2 cellular contexts compared by ENCODE assay signal in the genomic region with DNA sequence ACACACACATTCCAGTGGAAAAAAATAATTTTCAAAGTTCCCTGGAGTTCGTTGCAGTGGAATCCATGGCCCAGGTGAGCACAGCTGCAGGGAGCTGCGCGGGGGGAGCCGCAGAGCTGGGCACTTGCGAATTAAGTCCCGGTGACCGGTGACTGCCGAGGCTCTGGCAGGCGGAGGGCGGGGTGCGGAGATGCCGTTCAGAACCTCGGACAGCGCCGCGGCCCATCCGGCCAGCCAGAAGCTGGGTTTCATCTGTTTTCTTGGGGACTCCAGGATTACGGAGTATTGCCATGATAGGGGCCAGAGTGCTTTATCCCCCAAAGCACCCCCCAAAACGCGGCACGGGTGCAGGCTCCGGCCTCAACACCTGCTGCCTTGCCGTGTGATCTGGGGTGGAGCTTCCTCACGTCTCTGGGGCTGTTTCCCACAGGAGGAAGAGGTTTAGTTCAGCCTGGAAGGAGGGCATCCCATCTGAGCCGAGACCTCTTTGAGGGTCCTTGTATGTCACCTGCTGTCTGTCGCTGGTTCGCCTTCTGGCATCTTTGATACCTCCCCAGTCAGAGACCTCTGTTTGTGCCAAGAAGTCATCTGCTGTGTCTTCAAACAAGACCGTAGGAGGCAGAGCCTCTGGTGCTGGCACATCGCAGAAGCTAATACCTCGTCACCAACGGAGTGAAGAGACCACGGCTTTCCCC.
TF ChIP-seq lines count a peak whose summit lies in the region.

No MANE protein-coding gene starts in this region.

TF ChIP-seq in K562, 482 proteins besides CTCF, POLR2A, EP300 and RAD21 (continued from another document and continues in another):
- TF ChIP-seq, protein P1, sequence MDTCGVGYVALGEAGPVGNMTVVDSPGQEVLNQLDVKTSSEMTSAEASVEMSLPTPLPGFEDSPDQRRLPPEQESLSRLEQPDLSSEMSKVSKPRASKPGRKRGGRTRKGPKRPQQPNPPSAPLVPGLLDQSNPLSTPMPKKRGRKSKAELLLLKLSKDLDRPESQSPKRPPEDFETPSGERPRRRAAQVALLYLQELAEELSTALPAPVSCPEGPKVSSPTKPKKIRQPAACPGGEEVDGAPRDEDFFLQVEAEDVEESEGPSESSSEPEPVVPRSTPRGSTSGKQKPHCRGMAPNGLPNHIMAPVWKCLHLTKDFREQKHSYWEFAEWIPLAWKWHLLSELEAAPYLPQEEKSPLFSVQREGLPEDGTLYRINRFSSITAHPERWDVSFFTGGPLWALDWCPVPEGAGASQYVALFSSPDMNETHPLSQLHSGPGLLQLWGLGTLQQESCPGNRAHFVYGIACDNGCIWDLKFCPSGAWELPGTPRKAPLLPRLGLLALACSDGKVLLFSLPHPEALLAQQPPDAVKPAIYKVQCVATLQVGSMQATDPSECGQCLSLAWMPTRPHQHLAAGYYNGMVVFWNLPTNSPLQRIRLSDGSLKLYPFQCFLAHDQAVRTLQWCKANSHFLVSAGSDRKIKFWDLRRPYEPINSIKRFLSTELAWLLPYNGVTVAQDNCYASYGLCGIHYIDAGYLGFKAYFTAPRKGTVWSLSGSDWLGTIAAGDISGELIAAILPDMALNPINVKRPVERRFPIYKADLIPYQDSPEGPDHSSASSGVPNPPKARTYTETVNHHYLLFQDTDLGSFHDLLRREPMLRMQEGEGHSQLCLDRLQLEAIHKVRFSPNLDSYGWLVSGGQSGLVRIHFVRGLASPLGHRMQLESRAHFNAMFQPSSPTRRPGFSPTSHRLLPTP (IDR thresholded peaks at IDR 0.05; ENCODE audit: borderline replicate concordance, extremely low read depth, insufficient read length), result no peak
- peak in 1 of 2 experiments; percentile 56; a peak in 2 of 4 replicates for TF ChIP-seq MAZ (CRISPR knock-in tag; conservative IDR thresholded peaks at IDR 0.05 in 1 of 2, IDR thresholded peaks at IDR 0.05 in 1 of 2)
- TF ChIP-seq ARID4B (CRISPR knock-in tag; IDR thresholded peaks at IDR 0.05), result no peak
- peak; percentile 61; the same call in 1 of the 2 replicates for TF ChIP-seq PRMT5 (CRISPR knock-in tag; IDR thresholded peaks at IDR 0.05)
- TF ChIP-seq ZNF133 (CRISPR knock-in tag; IDR thresholded peaks at IDR 0.05), result no peak
- TF ChIP-seq PML (IDR thresholded peaks at IDR 0.05; ENCODE audit: low read length), result no peak
- TF ChIP-seq SAFB2 (IDR thresholded peaks at IDR 0.05; ENCODE audit: borderline replicate concordance, low read depth, low read length, severe bottlenecking), result no peak
- TF ChIP-seq, protein P2, sequence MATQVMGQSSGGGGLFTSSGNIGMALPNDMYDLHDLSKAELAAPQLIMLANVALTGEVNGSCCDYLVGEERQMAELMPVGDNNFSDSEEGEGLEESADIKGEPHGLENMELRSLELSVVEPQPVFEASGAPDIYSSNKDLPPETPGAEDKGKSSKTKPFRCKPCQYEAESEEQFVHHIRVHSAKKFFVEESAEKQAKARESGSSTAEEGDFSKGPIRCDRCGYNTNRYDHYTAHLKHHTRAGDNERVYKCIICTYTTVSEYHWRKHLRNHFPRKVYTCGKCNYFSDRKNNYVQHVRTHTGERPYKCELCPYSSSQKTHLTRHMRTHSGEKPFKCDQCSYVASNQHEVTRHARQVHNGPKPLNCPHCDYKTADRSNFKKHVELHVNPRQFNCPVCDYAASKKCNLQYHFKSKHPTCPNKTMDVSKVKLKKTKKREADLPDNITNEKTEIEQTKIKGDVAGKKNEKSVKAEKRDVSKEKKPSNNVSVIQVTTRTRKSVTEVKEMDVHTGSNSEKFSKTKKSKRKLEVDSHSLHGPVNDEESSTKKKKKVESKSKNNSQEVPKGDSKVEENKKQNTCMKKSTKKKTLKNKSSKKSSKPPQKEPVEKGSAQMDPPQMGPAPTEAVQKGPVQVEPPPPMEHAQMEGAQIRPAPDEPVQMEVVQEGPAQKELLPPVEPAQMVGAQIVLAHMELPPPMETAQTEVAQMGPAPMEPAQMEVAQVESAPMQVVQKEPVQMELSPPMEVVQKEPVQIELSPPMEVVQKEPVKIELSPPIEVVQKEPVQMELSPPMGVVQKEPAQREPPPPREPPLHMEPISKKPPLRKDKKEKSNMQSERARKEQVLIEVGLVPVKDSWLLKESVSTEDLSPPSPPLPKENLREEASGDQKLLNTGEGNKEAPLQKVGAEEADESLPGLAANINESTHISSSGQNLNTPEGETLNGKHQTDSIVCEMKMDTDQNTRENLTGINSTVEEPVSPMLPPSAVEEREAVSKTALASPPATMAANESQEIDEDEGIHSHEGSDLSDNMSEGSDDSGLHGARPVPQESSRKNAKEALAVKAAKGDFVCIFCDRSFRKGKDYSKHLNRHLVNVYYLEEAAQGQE (CRISPR knock-in tag; IDR thresholded peaks at IDR 0.05; ENCODE audit: low read depth), result peak; percentile 96
- no peak for TF ChIP-seq THRB (CRISPR knock-in tag; conservative IDR thresholded peaks at IDR 0.05)
- no peak for TF ChIP-seq CREBBP (IDR thresholded peaks at IDR 0.05; ENCODE audit: low read depth, low read length)

TF ChIP-seq in HepG2, 621 proteins besides CTCF, POLR2A, EP300 and RAD21 (continued from another document and continues in another):
- TF ChIP-seq IRF1 (CRISPR knock-in tag; IDR thresholded peaks at IDR 0.05; ENCODE audit: low read depth), result no peak
- no peak for TF ChIP-seq KLF13 (CRISPR knock-in tag; IDR thresholded peaks at IDR 0.05)
- peak; percentile 66; the same call in 1 of the 2 replicates for TF ChIP-seq KMT2B (CRISPR knock-in tag; IDR thresholded peaks at IDR 0.05)
- no peak for TF ChIP-seq ZNF432 (CRISPR knock-in tag; IDR thresholded peaks at IDR 0.05; ENCODE audit: borderline replicate concordance)
- no peak for TF ChIP-seq CHD2 (IDR thresholded peaks at IDR 0.05; ENCODE audit: low read depth, low read length)
- peak; percentile 67; the same call in 1 of the 2 replicates for TF ChIP-seq FOXK1 (CRISPR knock-in tag; IDR thresholded peaks at IDR 0.05; ENCODE audit: borderline replicate concordance, low read depth)
- TF ChIP-seq ZNF224 (CRISPR knock-in tag; IDR thresholded peaks at IDR 0.05), result no peak
- TF ChIP-seq, protein P3, sequence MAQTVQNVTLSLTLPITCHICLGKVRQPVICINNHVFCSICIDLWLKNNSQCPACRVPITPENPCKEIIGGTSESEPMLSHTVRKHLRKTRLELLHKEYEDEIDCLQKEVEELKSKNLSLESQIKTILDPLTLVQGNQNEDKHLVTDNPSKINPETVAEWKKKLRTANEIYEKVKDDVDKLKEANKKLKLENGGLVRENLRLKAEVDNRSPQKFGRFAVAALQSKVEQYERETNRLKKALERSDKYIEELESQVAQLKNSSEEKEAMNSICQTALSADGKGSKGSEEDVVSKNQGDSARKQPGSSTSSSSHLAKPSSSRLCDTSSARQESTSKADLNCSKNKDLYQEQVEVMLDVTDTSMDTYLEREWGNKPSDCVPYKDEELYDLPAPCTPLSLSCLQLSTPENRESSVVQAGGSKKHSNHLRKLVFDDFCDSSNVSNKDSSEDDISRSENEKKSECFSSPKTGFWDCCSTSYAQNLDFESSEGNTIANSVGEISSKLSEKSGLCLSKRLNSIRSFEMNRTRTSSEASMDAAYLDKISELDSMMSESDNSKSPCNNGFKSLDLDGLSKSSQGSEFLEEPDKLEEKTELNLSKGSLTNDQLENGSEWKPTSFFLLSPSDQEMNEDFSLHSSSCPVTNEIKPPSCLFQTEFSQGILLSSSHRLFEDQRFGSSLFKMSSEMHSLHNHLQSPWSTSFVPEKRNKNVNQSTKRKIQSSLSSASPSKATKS (CRISPR knock-in tag; IDR thresholded peaks at IDR 0.05), result peak; percentile 84; the same call in 1 of the 2 replicates
- TF ChIP-seq PAF1 (CRISPR knock-in tag; IDR thresholded peaks at IDR 0.05), result no peak
- no peak for TF ChIP-seq TFDP1 (CRISPR knock-in tag; IDR thresholded peaks at IDR 0.05; ENCODE audit: borderline replicate concordance)
- TF ChIP-seq GATA4 (IDR thresholded peaks at IDR 0.05; ENCODE audit: borderline replicate concordance, low read depth), result no peak
- TF ChIP-seq KMT2A (CRISPR knock-in tag; IDR thresholded peaks at IDR 0.05), result 0 out of 2 replicates have a peak, but pooled peaks have one; percentile 49
- peak; percentile 60; the same call in 1 of the 2 replicates for TF ChIP-seq ZNF564 (CRISPR knock-in tag; IDR thresholded peaks at IDR 0.05)
- TF ChIP-seq ZFP90 (CRISPR knock-in tag; IDR thresholded peaks at IDR 0.05; ENCODE audit: borderline replicate concordance), result peak; percentile 82; the same call in 1 of the 2 replicates
- TF ChIP-seq ZNF33A (CRISPR knock-in tag; IDR thresholded peaks at IDR 0.05; ENCODE audit: borderline replicate concordance), result 0 out of 2 replicates have a peak, but pooled peaks have one; percentile 25
- no peak for TF ChIP-seq SMAD9 (CRISPR knock-in tag; IDR thresholded peaks at IDR 0.05)
- TF ChIP-seq ZNF556 (CRISPR knock-in tag; IDR thresholded peaks at IDR 0.05; ENCODE audit: borderline replicate concordance), result no peak
- TF ChIP-seq ZNF232 (CRISPR knock-in tag; IDR thresholded peaks at IDR 0.05; ENCODE audit: borderline replicate concordance), result peak; percentile 97
- no peak for TF ChIP-seq NFIB (CRISPR knock-in tag; IDR thresholded peaks at IDR 0.05; ENCODE audit: borderline replicate concordance)
- TF ChIP-seq ZNF280D (CRISPR knock-in tag; IDR thresholded peaks at IDR 0.05), result peak; percentile 70; the same call in 1 of the 2 replicates
- TF ChIP-seq SRSF9 (IDR thresholded peaks at IDR 0.05; ENCODE audit: borderline replicate concordance, insufficient read depth, low read depth, low read length, poor library complexity, severe bottlenecking), result no peak
- TF ChIP-seq ZNF20 (CRISPR knock-in tag; IDR thresholded peaks at IDR 0.05), result no peak; the same call in 1 of the 2 replicates
- TF ChIP-seq ZNF572 (CRISPR knock-in tag; IDR thresholded peaks at IDR 0.05), result no peak
- TF ChIP-seq ZNF781 (CRISPR knock-in tag; IDR thresholded peaks at IDR 0.05; ENCODE audit: borderline replicate concordance, not compliant biosample characterization), result peak; percentile 90
- TF ChIP-seq SMARCE1 (IDR thresholded peaks at IDR 0.05; ENCODE audit: borderline replicate concordance), result no peak
- TF ChIP-seq GZF1 (CRISPR knock-in tag; IDR thresholded peaks at IDR 0.05), result no peak
- TF ChIP-seq ZNF563 (CRISPR knock-in tag; IDR thresholded peaks at IDR 0.05), result peak; percentile 96
- TF ChIP-seq, protein P4, sequence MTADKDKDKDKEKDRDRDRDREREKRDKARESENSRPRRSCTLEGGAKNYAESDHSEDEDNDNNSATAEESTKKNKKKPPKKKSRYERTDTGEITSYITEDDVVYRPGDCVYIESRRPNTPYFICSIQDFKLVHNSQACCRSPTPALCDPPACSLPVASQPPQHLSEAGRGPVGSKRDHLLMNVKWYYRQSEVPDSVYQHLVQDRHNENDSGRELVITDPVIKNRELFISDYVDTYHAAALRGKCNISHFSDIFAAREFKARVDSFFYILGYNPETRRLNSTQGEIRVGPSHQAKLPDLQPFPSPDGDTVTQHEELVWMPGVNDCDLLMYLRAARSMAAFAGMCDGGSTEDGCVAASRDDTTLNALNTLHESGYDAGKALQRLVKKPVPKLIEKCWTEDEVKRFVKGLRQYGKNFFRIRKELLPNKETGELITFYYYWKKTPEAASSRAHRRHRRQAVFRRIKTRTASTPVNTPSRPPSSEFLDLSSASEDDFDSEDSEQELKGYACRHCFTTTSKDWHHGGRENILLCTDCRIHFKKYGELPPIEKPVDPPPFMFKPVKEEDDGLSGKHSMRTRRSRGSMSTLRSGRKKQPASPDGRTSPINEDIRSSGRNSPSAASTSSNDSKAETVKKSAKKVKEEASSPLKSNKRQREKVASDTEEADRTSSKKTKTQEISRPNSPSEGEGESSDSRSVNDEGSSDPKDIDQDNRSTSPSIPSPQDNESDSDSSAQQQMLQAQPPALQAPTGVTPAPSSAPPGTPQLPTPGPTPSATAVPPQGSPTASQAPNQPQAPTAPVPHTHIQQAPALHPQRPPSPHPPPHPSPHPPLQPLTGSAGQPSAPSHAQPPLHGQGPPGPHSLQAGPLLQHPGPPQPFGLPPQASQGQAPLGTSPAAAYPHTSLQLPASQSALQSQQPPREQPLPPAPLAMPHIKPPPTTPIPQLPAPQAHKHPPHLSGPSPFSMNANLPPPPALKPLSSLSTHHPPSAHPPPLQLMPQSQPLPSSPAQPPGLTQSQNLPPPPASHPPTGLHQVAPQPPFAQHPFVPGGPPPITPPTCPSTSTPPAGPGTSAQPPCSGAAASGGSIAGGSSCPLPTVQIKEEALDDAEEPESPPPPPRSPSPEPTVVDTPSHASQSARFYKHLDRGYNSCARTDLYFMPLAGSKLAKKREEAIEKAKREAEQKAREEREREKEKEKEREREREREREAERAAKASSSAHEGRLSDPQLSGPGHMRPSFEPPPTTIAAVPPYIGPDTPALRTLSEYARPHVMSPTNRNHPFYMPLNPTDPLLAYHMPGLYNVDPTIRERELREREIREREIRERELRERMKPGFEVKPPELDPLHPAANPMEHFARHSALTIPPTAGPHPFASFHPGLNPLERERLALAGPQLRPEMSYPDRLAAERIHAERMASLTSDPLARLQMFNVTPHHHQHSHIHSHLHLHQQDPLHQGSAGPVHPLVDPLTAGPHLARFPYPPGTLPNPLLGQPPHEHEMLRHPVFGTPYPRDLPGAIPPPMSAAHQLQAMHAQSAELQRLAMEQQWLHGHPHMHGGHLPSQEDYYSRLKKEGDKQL (CRISPR knock-in tag; IDR thresholded peaks at IDR 0.05; ENCODE audit: low read depth), result peak; percentile 37; the same call in 1 of the 2 replicates
